ENCODE assay signal across 8 cellular contexts in genomic region chr15:29461877-29462276, GRCh38.
"Had no signal": no experiment of that assay in that cellular context is flagged by ENCODE, and none has a peak within 500 bp of the region (broad histone marks: within the 10 kb centered on the region; RNA-seq: fewer than 3 reads in every experiment).

No MANE protein-coding gene starts in this region.

- H3K4me1 ChIP-seq: HAP-1 had no signal

- H3K9ac ChIP-seq: GM23248 had no signal

- H3K9me3 ChIP-seq: HAP-1 had no signal

- H3K36me3 ChIP-seq: HAP-1 had no signal

- H3K4me3 ChIP-seq: GM23248, HAP-1 had no signal

- H3K4me3 Mint-ChIP-seq: HFFc6 had no signal

- ATAC-seq: HCT116 had no signal

- H3K27ac Mint-ChIP-seq: HFFc6 had no signal

- H3K9me3 Mint-ChIP-seq: HFFc6 had no signal

- H2AFZ ChIP-seq: GM23248 had no signal

- H3K27ac ChIP-seq: GM23248, HL-60 had no signal

- DNase-seq: GM23248, GOT3, H7, HFFc6, IMR-90 had no signal
